Comparison of ENCODE assay signal across 8 cellular contexts in the genomic region with DNA sequence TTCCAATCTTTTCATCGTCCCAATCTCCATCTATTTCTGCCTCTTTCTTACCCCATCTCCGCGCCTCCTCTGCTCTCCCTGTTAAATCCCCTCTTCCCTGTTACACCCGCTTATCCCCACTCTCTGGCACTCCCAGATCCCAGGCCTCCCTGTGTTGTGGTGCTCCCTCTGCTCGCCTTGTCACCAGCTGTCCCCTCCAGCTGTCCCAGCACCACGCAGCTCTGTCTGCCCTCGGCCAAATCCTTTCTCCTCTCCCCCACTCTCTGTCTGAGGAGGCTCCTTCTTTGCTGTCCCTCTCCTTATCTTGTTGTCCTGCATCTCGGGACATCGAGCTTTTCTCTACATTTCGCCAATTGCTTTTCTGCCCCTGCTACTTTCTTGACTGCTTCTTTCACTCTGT. TPM values are rescaled to one million over a fixed set of nuclear protein-coding genes. Genes with fewer than 3 reads are reported as not detected.
DNase-seq lines count a peak whose midpoint lies in the region; ATAC-seq and TF ChIP-seq lines count a peak whose summit lies in the region.

No MANE protein-coding gene starts in this region.

- H3K4me3 ChIP-seq in naive thymus-derived CD4-positive, alpha-beta T cell (ENCODE audit: low read length) = peak overlapping the region; percentile 99

- no peak for TF ChIP-seq CTCF in CD4-positive, alpha-beta T cell (IDR thresholded peaks at IDR 0.05)
- TF ChIP-seq CTCF in chondrocyte (IDR thresholded peaks at IDR 0.05) = no peak

- H3K4me1 Mint-ChIP-seq in CD4-positive, alpha-beta T cell (ENCODE audit: low read depth) = peaks cover 55% of the 10 kb centered on the region
- peaks cover 34% of the 10 kb centered on the region for H3K4me1 Mint-ChIP-seq in chondrocyte (ENCODE audit: low read depth)
- peaks cover 27 to 49% (median 37%) of the 10 kb centered on the region in 7 donors for H3K4me1 Mint-ChIP-seq in naive thymus-derived CD4-positive, alpha-beta T cell

- H3K27me3 Mint-ChIP-seq in CD4-positive, alpha-beta T cell = no peaks in the 10 kb centered on the region
- no peaks in the 10 kb centered on the region for H3K27me3 Mint-ChIP-seq in chondrocyte (ENCODE audit: low read depth)
- no peaks in the 10 kb centered on the region for H3K27me3 Mint-ChIP-seq in naive thymus-derived CD4-positive, alpha-beta T cell

- H3K36me3 Mint-ChIP-seq in CD4-positive, alpha-beta T cell (ENCODE audit: low read depth) = peaks cover 55% of the 10 kb centered on the region
- H3K36me3 Mint-ChIP-seq in chondrocyte (ENCODE audit: low read depth) = peaks cover 8% of the 10 kb centered on the region
- H3K36me3 Mint-ChIP-seq in naive thymus-derived CD4-positive, alpha-beta T cell = peaks cover 18 to 49% (median 43%) of the 10 kb centered on the region in 5 donors

- peaks cover 13 to 15% of the 10 kb centered on the region in 2 donors for H3K4me1 ChIP-seq in naive thymus-derived CD4-positive, alpha-beta T cell (ENCODE audit: control insufficient read depth in 2 of 2, insufficient read depth in 2 of 2, low read length in 2 of 2)

- H3K9me3 ChIP-seq in CD4-positive, alpha-beta T cell (ENCODE audit: control insufficient read depth, low read length) = no peaks in the 10 kb centered on the region
- H3K9me3 ChIP-seq in naive thymus-derived CD4-positive, alpha-beta T cell (ENCODE audit: control insufficient read depth in 2 of 3, low read length in 3 of 3) = peaks cover 0 to 5% (median 0%) of the 10 kb centered on the region in 3 experiments

- H3K27ac ChIP-seq in CD4-positive, alpha-beta T cell (ENCODE audit: low read depth, low read length) = no peak overlapping the region
- peak overlapping the region; percentile 89 for H3K27ac ChIP-seq in naive thymus-derived CD4-positive, alpha-beta T cell (ENCODE audit: low read depth, low read length)

- H3K4me3 Mint-ChIP-seq in CD4-positive, alpha-beta T cell = peak overlapping the region; percentile 97
- H3K4me3 Mint-ChIP-seq in chondrocyte (ENCODE audit: unreplicated experiment) = peak overlapping the region; percentile 90
- peak overlapping the region; percentile 85 to 97 (median 88) for H3K4me3 Mint-ChIP-seq in naive thymus-derived CD4-positive, alpha-beta T cell

- DNase-seq in CD4-positive, alpha-beta T cell = no peak
- DNase-seq in LHCN-M2 (ENCODE audit: low read depth) (peak; percentile 22), chondrocyte (ENCODE audit: low spot score) (no peak), posterior vena cava (ENCODE audit: low spot score) (no peak)
- DNase-seq in naive thymus-derived CD4-positive, alpha-beta T cell = no peak

- intact Hi-C loops in CD4-positive, alpha-beta T cell (cut with DNase I, micrococcal nuclease) = loop anchor here in 1 of 2 experiments (2.0 to 10.0 kb wide), 10 partner anchors 31 to 575 kb away; partner anchors contain the start of genes ZNF415, ZNF525, ZNF611 and ZNF765
- intact Hi-C loops in naive thymus-derived CD4-positive, alpha-beta T cell (cut with micrococcal nuclease) = loop anchor here (2.0 to 5.0 kb wide), 13 partner anchors 31 to 1345 kb away; partner anchors contain the start of genes LENG8 (in 1 of the 2), ZNF415 (in 1 of the 2), ZNF468 (in 1 of the 2) and ZNF525 (in 1 of the 2)
- intact Hi-C loops in posterior vena cava (cut with DNase I) = no loop called here

- no peaks in the 10 kb centered on the region for H3K27me3 ChIP-seq in CD4-positive, alpha-beta T cell (ENCODE audit: control insufficient read depth, insufficient read depth, low read length)
- H3K27me3 ChIP-seq in naive thymus-derived CD4-positive, alpha-beta T cell (ENCODE audit: control insufficient read depth in 2 of 2, insufficient read depth in 2 of 2, low read length in 2 of 2) = no peaks in the 10 kb centered on the region

- ATAC-seq in CD4-positive, alpha-beta T cell (ENCODE audit: poor library complexity) = no peak
- ATAC-seq in naive thymus-derived CD4-positive, alpha-beta T cell = no peak
- ATAC-seq in GM18517 (IDR thresholded peaks at IDR 0.05; ENCODE audit: unreplicated experiment) = no peak
- no peak for ATAC-seq in HG03159 (IDR thresholded peaks at IDR 0.05; ENCODE audit: unreplicated experiment)
- ATAC-seq in GM21515 (IDR thresholded peaks at IDR 0.05; ENCODE audit: unreplicated experiment) = no peak

- peaks cover 0 to 23% (median 0%) of the 10 kb centered on the region in 3 experiments for H3K36me3 ChIP-seq in naive thymus-derived CD4-positive, alpha-beta T cell (ENCODE audit: control insufficient read depth in 2 of 3, insufficient read depth in 3 of 3, low read length in 3 of 3)

- H3K27ac Mint-ChIP-seq in CD4-positive, alpha-beta T cell = peak overlapping the region; percentile 96
- peak overlapping the region; percentile 94 for H3K27ac Mint-ChIP-seq in chondrocyte (ENCODE audit: unreplicated experiment)
- peak overlapping the region; percentile 79 to 97 (median 93) for H3K27ac Mint-ChIP-seq in naive thymus-derived CD4-positive, alpha-beta T cell

- peaks cover 3% of the 10 kb centered on the region for H3K9me3 Mint-ChIP-seq in CD4-positive, alpha-beta T cell
- H3K9me3 Mint-ChIP-seq in chondrocyte (ENCODE audit: low read depth) = no peaks in the 10 kb centered on the region
- peaks cover 0 to 56% (median 14%) of the 10 kb centered on the region in 11 donors for H3K9me3 Mint-ChIP-seq in naive thymus-derived CD4-positive, alpha-beta T cell

- POLR2A ChIA-PET in CD4-positive, alpha-beta T cell (lab: Charles Lee) = interaction anchor here (0.5 to 1.1 kb wide), 2 partner anchors 45 to 139 kb away, joined by 3 read pairs; no protein-coding TSS in a partner anchor
- POLR2A ChIA-PET in naive thymus-derived CD4-positive, alpha-beta T cell (lab: Charles Lee) = interaction anchor here (0.6 to 1.2 kb wide), 5 partner anchors 19 to 1978 kb away, joined by 3 to 4 read pairs (median 3); partner anchors contain the start of genes ZNF320 and ZNF347

- CTCF ChIA-PET in CD4-positive, alpha-beta T cell (lab: Charles Lee) = no interaction called here
- CTCF ChIA-PET in naive thymus-derived CD4-positive, alpha-beta T cell (lab: Charles Lee) = no interaction called here

RNA-seq across cellular contexts. Expression of gene ZNF160, which starts 1.0 kb away (rescaled TPM):
- total RNA-seq in CD4-positive, alpha-beta T cell = 10 to 100 TPM; 42.1 to 45.5 TPM
- 19.0 and 20.6 TPM in 2 replicates for total RNA-seq in LHCN-M2 (2014; rRNA removed)
- 5.5 TPM for polyA plus RNA-seq in LHCN-M2 (2012)
- total RNA-seq in chondrocyte = 21.4 to 23.6 TPM (median 22.4 TPM) in 3 replicates
- total RNA-seq in naive thymus-derived CD4-positive, alpha-beta T cell = 10 to 100 TPM; 39.1 to 75.3 (median 52.9) TPM
- 10 to 100 TPM; 24.2 to 32.6 TPM for polyA plus RNA-seq in naive thymus-derived CD4-positive, alpha-beta T cell
- 10 to 100 TPM; 23.1 to 26.2 TPM for total RNA-seq in posterior vena cava

RNA-seq across cellular contexts. Expression of gene ZNF415, which starts 30.5 kb away (rescaled TPM):
- 1 to 10 TPM; 1.2 to 1.7 TPM for total RNA-seq in CD4-positive, alpha-beta T cell
- total RNA-seq in LHCN-M2 (2014; rRNA removed) (2.4 and 2.9 TPM in 2 replicates), chondrocyte (6.2 to 10.4 TPM (median 7.3 TPM) in 3 replicates), posterior vena cava (10 to 100 TPM in 1 of 2 donors, 1 to 10 TPM in 1; 9.1 to 11.8 TPM)
- polyA plus RNA-seq in LHCN-M2 (2012) = 2.0 TPM
- 1 to 10 TPM in 2 of 5 experiments, under 1 TPM in 3; 0.58 to 2.1 (median 0.98) TPM for total RNA-seq in naive thymus-derived CD4-positive, alpha-beta T cell
- polyA plus RNA-seq in naive thymus-derived CD4-positive, alpha-beta T cell = 1 to 10 TPM; 2.2 to 3.6 TPM

RNA-seq across cellular contexts. Expression of gene ZNF347, which starts 56.7 kb away (rescaled TPM):
- total RNA-seq in CD4-positive, alpha-beta T cell = 1 to 10 TPM; 3.8 to 3.9 TPM
- total RNA-seq in LHCN-M2 (2014; rRNA removed) = 4.2 and 5.6 TPM in 2 replicates
- 2.1 TPM for polyA plus RNA-seq in LHCN-M2 (2012)
- 10.5 to 14.1 TPM (median 11.0 TPM) in 3 replicates for total RNA-seq in chondrocyte
- 10 to 100 TPM in 2 of 5 experiments, 1 to 10 TPM in 3; 3.3 to 26.9 (median 7.3) TPM for total RNA-seq in naive thymus-derived CD4-positive, alpha-beta T cell
- 1 to 10 TPM; 6.5 to 9.5 TPM for polyA plus RNA-seq in naive thymus-derived CD4-positive, alpha-beta T cell
- 10 to 100 TPM; 11.5 to 14.1 TPM for total RNA-seq in posterior vena cava

RNA-seq across cellular contexts. Expression of gene ERVV-2, which starts 57.6 kb away (rescaled TPM):
- not detected for total RNA-seq in CD4-positive, alpha-beta T cell
- total RNA-seq in LHCN-M2 (2014; rRNA removed) (not detected in 2 replicates), chondrocyte (not detected in 3 replicates), posterior vena cava (not detected)
- polyA plus RNA-seq in LHCN-M2 (2012) = not detected
- not detected for total RNA-seq in naive thymus-derived CD4-positive, alpha-beta T cell
- not detected for polyA plus RNA-seq in naive thymus-derived CD4-positive, alpha-beta T cell

Comparison
In these comparisons a context has a peak if more than half of its experiments do, and no peak if none do; other contexts are left out.
1. intact Hi-C loops: an anchor here in naive thymus-derived CD4-positive, alpha-beta T cell (2.0 to 5.0 kb wide); none called in posterior vena cava.